In the genomic region with DNA sequence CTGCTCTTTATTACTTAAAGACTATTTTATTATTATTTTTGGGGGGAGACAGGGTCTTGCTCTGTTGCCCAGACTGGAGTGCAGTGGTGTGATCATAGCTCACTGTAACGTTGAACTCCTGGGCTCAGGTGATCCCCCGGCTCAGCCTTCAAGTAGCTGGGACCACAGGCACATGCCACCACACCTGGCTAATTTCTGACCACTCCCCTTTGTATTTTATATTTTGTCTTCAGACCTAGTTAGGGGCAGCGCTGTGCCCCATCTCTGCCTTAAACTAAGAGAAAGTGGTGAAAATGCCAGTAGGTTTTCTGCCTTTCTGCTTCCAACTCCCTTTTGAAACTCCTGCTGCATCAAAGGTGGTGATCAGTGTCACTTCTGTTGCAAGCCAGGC, we compare ENCODE assay signal across 9 cellular contexts.
DNase-seq lines count a peak whose midpoint lies in the region; ATAC-seq and TF ChIP-seq lines count a peak whose summit lies in the region.
"Had no signal": no experiment of that assay in that cellular context is flagged by ENCODE, and none has a peak within 500 bp of the region (broad histone marks: within the 10 kb centered on the region; RNA-seq: fewer than 3 reads in every experiment).

No MANE protein-coding gene starts in this region.

- no peaks in the 10 kb centered on the region for H3K27me3 ChIP-seq in lower lobe of right lung (ENCODE audit: low read depth)
- no peaks in the 10 kb centered on the region for H3K27me3 ChIP-seq in upper lobe of left lung

- TF ChIP-seq POLR2A in upper lobe of left lung (IDR thresholded peaks at IDR 0.05): no peak

- peak overlapping the region; percentile 88 for H3K27ac Mint-ChIP-seq in activated naive CD8-positive, alpha-beta T cell treated with anti-CD3 and anti-CD28 coated beads, Interleukin-2, amount 10 ng/mL, durations not matched to agents 7 days and 5 days
- no peak overlapping the region for H3K27ac Mint-ChIP-seq in activated naive CD8-positive, alpha-beta T cell treated with anti-CD3 and anti-CD28 coated beads, Interleukin-2, amount 50 U/mL, for 24 hours

- ATAC-seq in activated naive CD8-positive, alpha-beta T cell treated with anti-CD3 and anti-CD28 coated beads, Interleukin-2, amount 10 ng/mL, durations not matched to agents 7 days and 5 days (ENCODE audit: low read depth): no peak
- no peak for ATAC-seq in activated naive CD8-positive, alpha-beta T cell treated with anti-CD3 and anti-CD28 coated beads, Interleukin-2, amount 50 U/mL, for 24 hours
- ATAC-seq in lower lobe of right lung (no peak), upper lobe of left lung (ENCODE audit: low FRiP score in 2 of 2) (no peak), HG02759 (IDR thresholded peaks at IDR 0.05; ENCODE audit: unreplicated experiment) (no peak), HG02840 (IDR thresholded peaks at IDR 0.05; ENCODE audit: low FRiP score, unreplicated experiment) (no peak), GM18907 (IDR thresholded peaks at IDR 0.05; ENCODE audit: unreplicated experiment) (no peak)

- intact Hi-C loops in lower lobe of right lung (cut with DNase I): no loop called here

- no peak overlapping the region for H3K4me3 Mint-ChIP-seq in activated naive CD8-positive, alpha-beta T cell treated with anti-CD3 and anti-CD28 coated beads, Interleukin-2, amount 10 ng/mL, durations not matched to agents 7 days and 5 days
- no peak overlapping the region for H3K4me3 Mint-ChIP-seq in activated naive CD8-positive, alpha-beta T cell treated with anti-CD3 and anti-CD28 coated beads, Interleukin-2, amount 50 U/mL, for 24 hours

- H3K4me1 Mint-ChIP-seq in activated naive CD8-positive, alpha-beta T cell treated with anti-CD3 and anti-CD28 coated beads, Interleukin-2, amount 10 ng/mL, durations not matched to agents 7 days and 5 days: peaks cover 44% of the 10 kb centered on the region
- peaks cover 63% of the 10 kb centered on the region for H3K4me1 Mint-ChIP-seq in activated naive CD8-positive, alpha-beta T cell treated with anti-CD3 and anti-CD28 coated beads, Interleukin-2, amount 50 U/mL, for 24 hours

- TF ChIP-seq CTCF in VCaP (conservative IDR thresholded peaks at IDR 0.05) (no peak), lower lobe of right lung (IDR thresholded peaks at IDR 0.05) (no peak), upper lobe of left lung (IDR thresholded peaks at IDR 0.05) (no peak)

- H3K36me3 ChIP-seq in lower lobe of right lung (peaks cover 33% of the 10 kb centered on the region), upper lobe of left lung (peaks cover 6 to 31% (median 15%) of the 10 kb centered on the region in 4 donors)

- peak overlapping the region; percentile 87 for H3K27ac ChIP-seq in VCaP
- peak overlapping the region; percentile 21 for H3K27ac ChIP-seq in lower lobe of right lung
- peak overlapping the region in 3 of 4 donors; percentile 69 to 79 (median 72) for H3K27ac ChIP-seq in upper lobe of left lung

- no peak for DNase-seq in activated naive CD8-positive, alpha-beta T cell treated with anti-CD3 and anti-CD28 coated beads, Interleukin-2, amount 10 ng/mL, durations not matched to agents 7 days and 5 days
- DNase-seq in activated naive CD8-positive, alpha-beta T cell treated with anti-CD3 and anti-CD28 coated beads, Interleukin-2, amount 50 U/mL, for 24 hours: no peak
- DNase-seq in lower lobe of right lung: no peak
- no peak for DNase-seq in upper lobe of left lung
- DNase-seq: NCI-H2107 had no signal

- H3K27me3 Mint-ChIP-seq in activated naive CD8-positive, alpha-beta T cell treated with anti-CD3 and anti-CD28 coated beads, Interleukin-2, amount 10 ng/mL, durations not matched to agents 7 days and 5 days: no peaks in the 10 kb centered on the region
- H3K27me3 Mint-ChIP-seq in activated naive CD8-positive, alpha-beta T cell treated with anti-CD3 and anti-CD28 coated beads, Interleukin-2, amount 50 U/mL, for 24 hours: no peaks in the 10 kb centered on the region

- peaks cover 20% of the 10 kb centered on the region for H3K36me3 Mint-ChIP-seq in activated naive CD8-positive, alpha-beta T cell treated with anti-CD3 and anti-CD28 coated beads, Interleukin-2, amount 10 ng/mL, durations not matched to agents 7 days and 5 days
- peaks cover 10% of the 10 kb centered on the region for H3K36me3 Mint-ChIP-seq in activated naive CD8-positive, alpha-beta T cell treated with anti-CD3 and anti-CD28 coated beads, Interleukin-2, amount 50 U/mL, for 24 hours (ENCODE audit: low read depth)

- 84 to 86% methylated on average over 3 of the region's 3 CpGs for WGBS in upper lobe of left lung, 2 donors

- H3K4me3 ChIP-seq in lower lobe of right lung (no peak overlapping the region), upper lobe of left lung (no peak overlapping the region)

- H3K4me1 ChIP-seq in lower lobe of right lung: peaks cover 26% of the 10 kb centered on the region
- peaks cover 22 to 25% (median 23%) of the 10 kb centered on the region in 4 donors for H3K4me1 ChIP-seq in upper lobe of left lung

- peaks cover 1% of the 10 kb centered on the region for H3K9me3 Mint-ChIP-seq in activated naive CD8-positive, alpha-beta T cell treated with anti-CD3 and anti-CD28 coated beads, Interleukin-2, amount 10 ng/mL, durations not matched to agents 7 days and 5 days
- H3K9me3 Mint-ChIP-seq in activated naive CD8-positive, alpha-beta T cell treated with anti-CD3 and anti-CD28 coated beads, Interleukin-2, amount 50 U/mL, for 24 hours: peaks cover 2% of the 10 kb centered on the region

- POLR2A ChIA-PET in activated naive CD8-positive, alpha-beta T cell treated with anti-CD3 and anti-CD28 coated beads, Interleukin-2, amount 10 ng/mL, durations not matched to agents 7 days and 5 days (lab: Charles Lee): interaction anchor here (3.1 kb wide), 1 partner anchor 887 kb away, joined by 11 read pairs; a partner anchor contains a TSS

- no peak for TF ChIP-seq EP300 in upper lobe of left lung (IDR thresholded peaks at IDR 0.05)

- H3K9me3 ChIP-seq in lower lobe of right lung (no peaks in the 10 kb centered on the region), upper lobe of left lung (no peaks in the 10 kb centered on the region)

Comparison
In these comparisons a context has a peak if more than half of its experiments do, and no peak if none do; other contexts are left out.
1. H3K27ac ChIP-seq: peak in every context shown above with its lines; median percentile 87 in VCaP; 72 in upper lobe of left lung; 21 in lower lobe of right lung.